In the genomic region with DNA sequence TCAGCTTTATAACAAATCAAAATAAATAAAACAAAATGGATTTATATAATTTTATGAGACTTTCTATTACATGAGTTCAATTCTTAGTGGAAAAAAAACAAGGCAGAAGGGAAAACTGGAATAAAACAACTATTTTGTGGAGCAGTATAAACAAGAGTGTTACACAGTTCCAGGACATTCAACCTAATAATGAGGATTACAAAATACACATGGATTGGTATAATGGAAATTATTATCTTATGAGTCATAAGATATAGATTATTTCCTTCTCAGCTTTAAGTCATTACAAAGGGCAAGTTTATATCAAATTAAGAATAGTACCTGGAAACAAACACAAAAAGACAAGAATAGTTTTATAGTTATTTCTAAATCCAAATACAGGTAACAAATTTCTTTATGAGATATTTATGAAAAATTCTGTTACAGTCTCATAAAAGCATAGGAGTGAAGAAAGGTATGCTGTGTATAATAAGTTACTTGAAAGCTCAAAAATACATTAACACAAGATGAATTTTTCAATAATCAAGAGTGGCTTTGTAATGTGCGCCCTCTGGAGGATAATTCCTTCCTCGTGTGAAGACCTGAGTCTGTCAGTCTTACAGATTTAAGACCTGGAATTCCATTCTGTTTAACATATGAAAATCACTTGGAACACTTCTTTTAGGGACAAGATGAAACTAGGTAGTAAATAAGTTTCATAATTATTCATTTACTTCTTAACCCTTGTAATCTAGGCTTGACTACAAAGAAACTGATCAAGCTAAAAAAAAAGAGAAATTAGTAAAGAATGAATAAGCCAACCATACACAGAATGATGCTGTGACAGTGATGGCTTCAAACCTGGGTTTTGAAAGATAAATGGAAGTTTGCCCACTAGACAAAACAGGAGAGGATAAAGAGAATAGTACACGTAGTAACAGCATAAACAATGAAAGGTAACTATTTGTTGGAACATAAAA, we compare ENCODE assay signal across 1 cellular context.
TF ChIP-seq lines count a peak whose summit lies in the region.

No MANE protein-coding gene starts in this region.

TF ChIP-seq in HCT116, 20 proteins besides CTCF, POLR2A, EP300 and RAD21 (continued from another document):
- TF ChIP-seq, protein P1, sequence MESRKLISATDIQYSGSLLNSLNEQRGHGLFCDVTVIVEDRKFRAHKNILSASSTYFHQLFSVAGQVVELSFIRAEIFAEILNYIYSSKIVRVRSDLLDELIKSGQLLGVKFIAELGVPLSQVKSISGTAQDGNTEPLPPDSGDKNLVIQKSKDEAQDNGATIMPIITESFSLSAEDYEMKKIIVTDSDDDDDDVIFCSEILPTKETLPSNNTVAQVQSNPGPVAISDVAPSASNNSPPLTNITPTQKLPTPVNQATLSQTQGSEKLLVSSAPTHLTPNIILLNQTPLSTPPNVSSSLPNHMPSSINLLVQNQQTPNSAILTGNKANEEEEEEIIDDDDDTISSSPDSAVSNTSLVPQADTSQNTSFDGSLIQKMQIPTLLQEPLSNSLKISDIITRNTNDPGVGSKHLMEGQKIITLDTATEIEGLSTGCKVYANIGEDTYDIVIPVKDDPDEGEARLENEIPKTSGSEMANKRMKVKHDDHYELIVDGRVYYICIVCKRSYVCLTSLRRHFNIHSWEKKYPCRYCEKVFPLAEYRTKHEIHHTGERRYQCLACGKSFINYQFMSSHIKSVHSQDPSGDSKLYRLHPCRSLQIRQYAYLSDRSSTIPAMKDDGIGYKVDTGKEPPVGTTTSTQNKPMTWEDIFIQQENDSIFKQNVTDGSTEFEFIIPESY (IDR thresholded peaks at IDR 0.05; ENCODE audit: extremely low read depth, insufficient replicate concordance, low read length): no peak
